1 cellular context compared by ENCODE assay signal in the genomic region with DNA sequence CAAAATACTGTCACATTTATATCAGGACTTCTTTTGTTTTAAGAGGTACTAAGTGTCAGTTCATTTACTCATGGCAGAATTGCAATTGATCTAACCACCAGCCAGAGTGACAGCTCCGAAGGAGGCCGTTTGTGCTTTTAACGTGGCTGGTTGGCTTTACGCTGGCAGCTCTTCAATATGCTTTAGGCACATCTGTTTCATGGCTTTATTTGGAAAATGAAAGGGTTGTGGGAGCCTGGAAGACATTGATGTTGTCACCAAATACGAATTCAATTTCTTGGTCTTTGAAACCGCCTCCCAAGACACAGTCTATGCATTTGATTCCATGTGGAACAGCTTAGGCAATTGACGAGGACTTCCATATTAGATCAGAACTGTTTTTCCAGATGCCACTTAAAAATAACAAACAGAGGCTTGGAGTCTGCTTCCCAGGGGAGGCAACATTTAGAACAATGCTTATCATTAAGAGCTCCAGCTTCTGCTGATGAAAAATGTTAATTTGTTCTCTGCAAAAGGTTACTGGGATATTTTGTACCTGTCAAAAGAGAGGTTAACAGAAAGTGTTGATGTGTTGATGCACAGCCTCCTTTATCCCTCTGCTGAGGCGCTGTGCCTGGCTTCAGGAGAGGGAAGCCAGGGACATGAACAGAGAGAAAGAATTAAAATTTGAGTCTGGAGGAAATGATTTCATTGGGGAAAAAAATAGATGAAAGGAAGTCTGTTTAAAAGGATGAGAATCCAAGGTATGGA.
TF ChIP-seq lines count a peak whose summit lies in the region.

No MANE protein-coding gene starts in this region.

TF ChIP-seq in SK-N-SH, 30 proteins besides CTCF, POLR2A, EP300 and RAD21 (continued from another document):
- peak; percentile 59; the same call in 1 of the 2 replicates for TF ChIP-seq MXI1 (IDR thresholded peaks at IDR 0.05; ENCODE audit: low read depth, low read length)
- no peak for TF ChIP-seq ELF1 (IDR thresholded peaks at IDR 0.05)
